1 cellular context compared by ENCODE assay signal in the genomic region with DNA sequence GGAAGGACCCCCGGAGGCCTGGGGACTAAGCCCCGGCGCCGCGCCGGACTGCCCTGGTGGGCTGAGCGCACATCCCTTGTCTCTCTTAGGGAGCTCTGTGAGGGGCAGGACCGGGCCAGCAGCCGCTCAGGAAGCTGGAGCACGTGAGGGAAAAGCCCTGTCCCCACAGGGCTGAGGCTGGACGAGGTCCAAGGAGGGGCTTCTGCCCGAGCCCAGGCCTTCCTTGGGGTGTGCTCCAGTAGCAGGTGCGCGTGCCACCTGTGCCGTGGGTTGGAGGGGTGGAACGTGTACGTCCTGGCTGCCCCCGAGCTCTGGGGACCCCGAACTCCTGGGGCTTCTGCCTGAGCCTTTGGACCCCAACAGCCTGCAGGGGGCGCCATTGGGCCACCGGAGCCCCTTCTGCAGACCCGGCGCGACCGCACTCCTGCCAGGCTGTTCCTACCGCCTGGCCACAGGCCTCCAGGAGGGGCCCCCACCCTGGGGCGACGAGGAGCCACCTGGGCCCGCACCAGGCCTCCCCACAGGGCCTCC.
TF ChIP-seq lines count a peak whose summit lies in the region.

No MANE protein-coding gene starts in this region.

TF ChIP-seq in HepG2, 621 proteins besides CTCF, POLR2A, EP300 and RAD21 (continued from another document and continues in another):
- TF ChIP-seq, protein P1, sequence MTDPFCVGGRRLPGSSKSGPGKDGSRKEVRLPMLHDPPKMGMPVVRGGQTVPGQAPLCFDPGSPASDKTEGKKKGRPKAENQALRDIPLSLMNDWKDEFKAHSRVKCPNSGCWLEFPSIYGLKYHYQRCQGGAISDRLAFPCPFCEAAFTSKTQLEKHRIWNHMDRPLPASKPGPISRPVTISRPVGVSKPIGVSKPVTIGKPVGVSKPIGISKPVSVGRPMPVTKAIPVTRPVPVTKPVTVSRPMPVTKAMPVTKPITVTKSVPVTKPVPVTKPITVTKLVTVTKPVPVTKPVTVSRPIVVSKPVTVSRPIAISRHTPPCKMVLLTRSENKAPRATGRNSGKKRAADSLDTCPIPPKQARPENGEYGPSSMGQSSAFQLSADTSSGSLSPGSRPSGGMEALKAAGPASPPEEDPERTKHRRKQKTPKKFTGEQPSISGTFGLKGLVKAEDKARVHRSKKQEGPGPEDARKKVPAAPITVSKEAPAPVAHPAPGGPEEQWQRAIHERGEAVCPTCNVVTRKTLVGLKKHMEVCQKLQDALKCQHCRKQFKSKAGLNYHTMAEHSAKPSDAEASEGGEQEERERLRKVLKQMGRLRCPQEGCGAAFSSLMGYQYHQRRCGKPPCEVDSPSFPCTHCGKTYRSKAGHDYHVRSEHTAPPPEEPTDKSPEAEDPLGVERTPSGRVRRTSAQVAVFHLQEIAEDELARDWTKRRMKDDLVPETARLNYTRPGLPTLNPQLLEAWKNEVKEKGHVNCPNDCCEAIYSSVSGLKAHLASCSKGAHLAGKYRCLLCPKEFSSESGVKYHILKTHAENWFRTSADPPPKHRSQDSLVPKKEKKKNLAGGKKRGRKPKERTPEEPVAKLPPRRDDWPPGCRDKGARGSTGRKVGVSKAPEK (CRISPR knock-in tag; IDR thresholded peaks at IDR 0.05; ENCODE audit: borderline replicate concordance) = no peak
- TF ChIP-seq, protein P2, sequence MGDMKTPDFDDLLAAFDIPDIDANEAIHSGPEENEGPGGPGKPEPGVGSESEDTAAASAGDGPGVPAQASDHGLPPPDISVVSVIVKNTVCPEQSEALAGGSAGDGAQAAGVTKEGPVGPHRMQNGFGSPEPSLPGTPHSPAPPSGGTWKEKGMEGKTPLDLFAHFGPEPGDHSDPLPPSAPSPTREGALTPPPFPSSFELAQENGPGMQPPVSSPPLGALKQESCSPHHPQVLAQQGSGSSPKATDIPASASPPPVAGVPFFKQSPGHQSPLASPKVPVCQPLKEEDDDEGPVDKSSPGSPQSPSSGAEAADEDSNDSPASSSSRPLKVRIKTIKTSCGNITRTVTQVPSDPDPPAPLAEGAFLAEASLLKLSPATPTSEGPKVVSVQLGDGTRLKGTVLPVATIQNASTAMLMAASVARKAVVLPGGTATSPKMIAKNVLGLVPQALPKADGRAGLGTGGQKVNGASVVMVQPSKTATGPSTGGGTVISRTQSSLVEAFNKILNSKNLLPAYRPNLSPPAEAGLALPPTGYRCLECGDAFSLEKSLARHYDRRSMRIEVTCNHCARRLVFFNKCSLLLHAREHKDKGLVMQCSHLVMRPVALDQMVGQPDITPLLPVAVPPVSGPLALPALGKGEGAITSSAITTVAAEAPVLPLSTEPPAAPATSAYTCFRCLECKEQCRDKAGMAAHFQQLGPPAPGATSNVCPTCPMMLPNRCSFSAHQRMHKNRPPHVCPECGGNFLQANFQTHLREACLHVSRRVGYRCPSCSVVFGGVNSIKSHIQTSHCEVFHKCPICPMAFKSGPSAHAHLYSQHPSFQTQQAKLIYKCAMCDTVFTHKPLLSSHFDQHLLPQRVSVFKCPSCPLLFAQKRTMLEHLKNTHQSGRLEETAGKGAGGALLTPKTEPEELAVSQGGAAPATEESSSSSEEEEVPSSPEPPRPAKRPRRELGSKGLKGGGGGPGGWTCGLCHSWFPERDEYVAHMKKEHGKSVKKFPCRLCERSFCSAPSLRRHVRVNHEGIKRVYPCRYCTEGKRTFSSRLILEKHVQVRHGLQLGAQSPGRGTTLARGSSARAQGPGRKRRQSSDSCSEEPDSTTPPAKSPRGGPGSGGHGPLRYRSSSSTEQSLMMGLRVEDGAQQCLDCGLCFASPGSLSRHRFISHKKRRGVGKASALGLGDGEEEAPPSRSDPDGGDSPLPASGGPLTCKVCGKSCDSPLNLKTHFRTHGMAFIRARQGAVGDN (CRISPR knock-in tag; IDR thresholded peaks at IDR 0.05) = peak; percentile 66
- TF ChIP-seq, protein P3, sequence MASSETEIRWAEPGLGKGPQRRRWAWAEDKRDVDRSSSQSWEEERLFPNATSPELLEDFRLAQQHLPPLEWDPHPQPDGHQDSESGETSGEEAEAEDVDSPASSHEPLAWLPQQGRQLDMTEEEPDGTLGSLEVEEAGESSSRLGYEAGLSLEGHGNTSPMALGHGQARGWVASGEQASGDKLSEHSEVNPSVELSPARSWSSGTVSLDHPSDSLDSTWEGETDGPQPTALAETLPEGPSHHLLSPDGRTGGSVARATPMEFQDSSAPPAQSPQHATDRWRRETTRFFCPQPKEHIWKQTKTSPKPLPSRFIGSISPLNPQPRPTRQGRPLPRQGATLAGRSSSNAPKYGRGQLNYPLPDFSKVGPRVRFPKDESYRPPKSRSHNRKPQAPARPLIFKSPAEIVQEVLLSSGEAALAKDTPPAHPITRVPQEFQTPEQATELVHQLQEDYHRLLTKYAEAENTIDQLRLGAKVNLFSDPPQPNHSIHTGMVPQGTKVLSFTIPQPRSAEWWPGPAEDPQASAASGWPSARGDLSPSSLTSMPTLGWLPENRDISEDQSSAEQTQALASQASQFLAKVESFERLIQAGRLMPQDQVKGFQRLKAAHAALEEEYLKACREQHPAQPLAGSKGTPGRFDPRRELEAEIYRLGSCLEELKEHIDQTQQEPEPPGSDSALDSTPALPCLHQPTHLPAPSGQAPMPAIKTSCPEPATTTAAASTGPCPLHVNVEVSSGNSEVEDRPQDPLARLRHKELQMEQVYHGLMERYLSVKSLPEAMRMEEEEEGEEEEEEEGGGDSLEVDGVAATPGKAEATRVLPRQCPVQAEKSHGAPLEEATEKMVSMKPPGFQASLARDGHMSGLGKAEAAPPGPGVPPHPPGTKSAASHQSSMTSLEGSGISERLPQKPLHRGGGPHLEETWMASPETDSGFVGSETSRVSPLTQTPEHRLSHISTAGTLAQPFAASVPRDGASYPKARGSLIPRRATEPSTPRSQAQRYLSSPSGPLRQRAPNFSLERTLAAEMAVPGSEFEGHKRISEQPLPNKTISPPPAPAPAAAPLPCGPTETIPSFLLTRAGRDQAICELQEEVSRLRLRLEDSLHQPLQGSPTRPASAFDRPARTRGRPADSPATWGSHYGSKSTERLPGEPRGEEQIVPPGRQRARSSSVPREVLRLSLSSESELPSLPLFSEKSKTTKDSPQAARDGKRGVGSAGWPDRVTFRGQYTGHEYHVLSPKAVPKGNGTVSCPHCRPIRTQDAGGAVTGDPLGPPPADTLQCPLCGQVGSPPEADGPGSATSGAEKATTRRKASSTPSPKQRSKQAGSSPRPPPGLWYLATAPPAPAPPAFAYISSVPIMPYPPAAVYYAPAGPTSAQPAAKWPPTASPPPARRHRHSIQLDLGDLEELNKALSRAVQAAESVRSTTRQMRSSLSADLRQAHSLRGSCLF (CRISPR knock-in tag; IDR thresholded peaks at IDR 0.05; ENCODE audit: borderline replicate concordance) = no peak
- TF ChIP-seq, protein P4, sequence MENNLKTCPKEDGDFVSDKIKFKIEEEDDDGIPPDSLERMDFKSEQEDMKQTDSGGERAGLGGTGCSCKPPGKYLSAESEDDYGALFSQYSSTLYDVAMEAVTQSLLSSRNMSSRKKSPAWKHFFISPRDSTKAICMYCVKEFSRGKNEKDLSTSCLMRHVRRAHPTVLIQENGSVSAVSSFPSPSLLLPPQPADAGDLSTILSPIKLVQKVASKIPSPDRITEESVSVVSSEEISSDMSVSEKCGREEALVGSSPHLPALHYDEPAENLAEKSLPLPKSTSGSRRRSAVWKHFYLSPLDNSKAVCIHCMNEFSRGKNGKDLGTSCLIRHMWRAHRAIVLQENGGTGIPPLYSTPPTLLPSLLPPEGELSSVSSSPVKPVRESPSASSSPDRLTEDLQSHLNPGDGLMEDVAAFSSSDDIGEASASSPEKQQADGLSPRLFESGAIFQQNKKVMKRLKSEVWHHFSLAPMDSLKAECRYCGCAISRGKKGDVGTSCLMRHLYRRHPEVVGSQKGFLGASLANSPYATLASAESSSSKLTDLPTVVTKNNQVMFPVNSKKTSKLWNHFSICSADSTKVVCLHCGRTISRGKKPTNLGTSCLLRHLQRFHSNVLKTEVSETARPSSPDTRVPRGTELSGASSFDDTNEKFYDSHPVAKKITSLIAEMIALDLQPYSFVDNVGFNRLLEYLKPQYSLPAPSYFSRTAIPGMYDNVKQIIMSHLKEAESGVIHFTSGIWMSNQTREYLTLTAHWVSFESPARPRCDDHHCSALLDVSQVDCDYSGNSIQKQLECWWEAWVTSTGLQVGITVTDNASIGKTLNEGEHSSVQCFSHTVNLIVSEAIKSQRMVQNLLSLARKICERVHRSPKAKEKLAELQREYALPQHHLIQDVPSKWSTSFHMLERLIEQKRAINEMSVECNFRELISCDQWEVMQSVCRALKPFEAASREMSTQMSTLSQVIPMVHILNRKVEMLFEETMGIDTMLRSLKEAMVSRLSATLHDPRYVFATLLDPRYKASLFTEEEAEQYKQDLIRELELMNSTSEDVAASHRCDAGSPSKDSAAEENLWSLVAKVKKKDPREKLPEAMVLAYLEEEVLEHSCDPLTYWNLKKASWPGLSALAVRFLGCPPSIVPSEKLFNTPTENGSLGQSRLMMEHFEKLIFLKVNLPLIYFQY (CRISPR knock-in tag; IDR thresholded peaks at IDR 0.05; ENCODE audit: borderline replicate concordance) = 0 out of 2 replicates have a peak, but pooled peaks have one; percentile 18
- TF ChIP-seq, protein P5, sequence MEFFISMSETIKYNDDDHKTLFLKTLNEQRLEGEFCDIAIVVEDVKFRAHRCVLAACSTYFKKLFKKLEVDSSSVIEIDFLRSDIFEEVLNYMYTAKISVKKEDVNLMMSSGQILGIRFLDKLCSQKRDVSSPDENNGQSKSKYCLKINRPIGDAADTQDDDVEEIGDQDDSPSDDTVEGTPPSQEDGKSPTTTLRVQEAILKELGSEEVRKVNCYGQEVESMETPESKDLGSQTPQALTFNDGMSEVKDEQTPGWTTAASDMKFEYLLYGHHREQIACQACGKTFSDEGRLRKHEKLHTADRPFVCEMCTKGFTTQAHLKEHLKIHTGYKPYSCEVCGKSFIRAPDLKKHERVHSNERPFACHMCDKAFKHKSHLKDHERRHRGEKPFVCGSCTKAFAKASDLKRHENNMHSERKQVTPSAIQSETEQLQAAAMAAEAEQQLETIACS (CRISPR knock-in tag; IDR thresholded peaks at IDR 0.05) = no peak
- peak; percentile 36 for TF ChIP-seq YY1 (IDR thresholded peaks at IDR 0.05; ENCODE audit: insufficient read depth, insufficient replicate concordance, low read depth, low read length)
- TF ChIP-seq ZNF12 (CRISPR knock-in tag; IDR thresholded peaks at IDR 0.05) = no peak
- TF ChIP-seq, protein P6, sequence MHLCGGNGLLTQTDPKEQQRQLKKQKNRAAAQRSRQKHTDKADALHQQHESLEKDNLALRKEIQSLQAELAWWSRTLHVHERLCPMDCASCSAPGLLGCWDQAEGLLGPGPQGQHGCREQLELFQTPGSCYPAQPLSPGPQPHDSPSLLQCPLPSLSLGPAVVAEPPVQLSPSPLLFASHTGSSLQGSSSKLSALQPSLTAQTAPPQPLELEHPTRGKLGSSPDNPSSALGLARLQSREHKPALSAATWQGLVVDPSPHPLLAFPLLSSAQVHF (CRISPR knock-in tag; IDR thresholded peaks at IDR 0.05) = no peak
- no peak for TF ChIP-seq SALL1 (CRISPR knock-in tag; IDR thresholded peaks at IDR 0.05)
- TF ChIP-seq MED8 (CRISPR knock-in tag; IDR thresholded peaks at IDR 0.05; ENCODE audit: insufficient replicate concordance) = no peak
- no peak for TF ChIP-seq KDM4B (CRISPR knock-in tag; IDR thresholded peaks at IDR 0.05)
- TF ChIP-seq, protein P7, sequence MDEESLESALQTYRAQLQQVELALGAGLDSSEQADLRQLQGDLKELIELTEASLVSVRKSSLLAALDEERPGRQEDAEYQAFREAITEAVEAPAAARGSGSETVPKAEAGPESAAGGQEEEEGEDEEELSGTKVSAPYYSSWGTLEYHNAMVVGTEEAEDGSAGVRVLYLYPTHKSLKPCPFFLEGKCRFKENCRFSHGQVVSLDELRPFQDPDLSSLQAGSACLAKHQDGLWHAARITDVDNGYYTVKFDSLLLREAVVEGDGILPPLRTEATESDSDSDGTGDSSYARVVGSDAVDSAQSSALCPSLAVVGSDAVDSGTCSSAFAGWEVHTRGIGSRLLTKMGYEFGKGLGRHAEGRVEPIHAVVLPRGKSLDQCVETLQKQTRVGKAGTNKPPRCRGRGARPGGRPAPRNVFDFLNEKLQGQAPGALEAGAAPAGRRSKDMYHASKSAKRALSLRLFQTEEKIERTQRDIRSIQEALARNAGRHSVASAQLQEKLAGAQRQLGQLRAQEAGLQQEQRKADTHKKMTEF (CRISPR knock-in tag; IDR thresholded peaks at IDR 0.05) = no peak; the same call in 1 of the 2 replicates
- no peak for TF ChIP-seq ZNF251 (CRISPR knock-in tag; IDR thresholded peaks at IDR 0.05)
- TF ChIP-seq, protein P8, sequence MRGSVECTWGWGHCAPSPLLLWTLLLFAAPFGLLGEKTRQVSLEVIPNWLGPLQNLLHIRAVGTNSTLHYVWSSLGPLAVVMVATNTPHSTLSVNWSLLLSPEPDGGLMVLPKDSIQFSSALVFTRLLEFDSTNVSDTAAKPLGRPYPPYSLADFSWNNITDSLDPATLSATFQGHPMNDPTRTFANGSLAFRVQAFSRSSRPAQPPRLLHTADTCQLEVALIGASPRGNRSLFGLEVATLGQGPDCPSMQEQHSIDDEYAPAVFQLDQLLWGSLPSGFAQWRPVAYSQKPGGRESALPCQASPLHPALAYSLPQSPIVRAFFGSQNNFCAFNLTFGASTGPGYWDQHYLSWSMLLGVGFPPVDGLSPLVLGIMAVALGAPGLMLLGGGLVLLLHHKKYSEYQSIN (CRISPR knock-in tag; IDR thresholded peaks at IDR 0.05; ENCODE audit: borderline replicate concordance) = no peak
- TF ChIP-seq CEBPB (IDR thresholded peaks at IDR 0.05; ENCODE audit: borderline replicate concordance, low read depth, low read length) = no peak
- TF ChIP-seq SCMH1 (CRISPR knock-in tag; IDR thresholded peaks at IDR 0.05; ENCODE audit: borderline replicate concordance) = no peak
- TF ChIP-seq, protein P9, sequence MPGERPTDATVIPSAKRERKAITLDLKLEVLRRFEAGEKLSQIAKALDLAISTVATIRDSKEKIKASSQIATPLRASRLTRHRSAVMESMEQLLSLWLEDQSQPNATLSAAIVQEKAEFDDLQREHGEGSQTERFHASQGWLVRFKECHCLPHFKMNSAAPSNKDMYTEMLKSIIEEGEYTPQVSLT (CRISPR knock-in tag; IDR thresholded peaks at IDR 0.05; ENCODE audit: borderline replicate concordance, low read depth) = no peak
- no peak for TF ChIP-seq RFX3 (CRISPR knock-in tag; IDR thresholded peaks at IDR 0.05)
- TF ChIP-seq RARA (CRISPR knock-in tag; IDR thresholded peaks at IDR 0.05) = no peak
- TF ChIP-seq TCF12 (IDR thresholded peaks at IDR 0.05) = no peak
- no peak for TF ChIP-seq TCF12 (CRISPR knock-in tag; IDR thresholded peaks at IDR 0.05)
- TF ChIP-seq, protein P10, sequence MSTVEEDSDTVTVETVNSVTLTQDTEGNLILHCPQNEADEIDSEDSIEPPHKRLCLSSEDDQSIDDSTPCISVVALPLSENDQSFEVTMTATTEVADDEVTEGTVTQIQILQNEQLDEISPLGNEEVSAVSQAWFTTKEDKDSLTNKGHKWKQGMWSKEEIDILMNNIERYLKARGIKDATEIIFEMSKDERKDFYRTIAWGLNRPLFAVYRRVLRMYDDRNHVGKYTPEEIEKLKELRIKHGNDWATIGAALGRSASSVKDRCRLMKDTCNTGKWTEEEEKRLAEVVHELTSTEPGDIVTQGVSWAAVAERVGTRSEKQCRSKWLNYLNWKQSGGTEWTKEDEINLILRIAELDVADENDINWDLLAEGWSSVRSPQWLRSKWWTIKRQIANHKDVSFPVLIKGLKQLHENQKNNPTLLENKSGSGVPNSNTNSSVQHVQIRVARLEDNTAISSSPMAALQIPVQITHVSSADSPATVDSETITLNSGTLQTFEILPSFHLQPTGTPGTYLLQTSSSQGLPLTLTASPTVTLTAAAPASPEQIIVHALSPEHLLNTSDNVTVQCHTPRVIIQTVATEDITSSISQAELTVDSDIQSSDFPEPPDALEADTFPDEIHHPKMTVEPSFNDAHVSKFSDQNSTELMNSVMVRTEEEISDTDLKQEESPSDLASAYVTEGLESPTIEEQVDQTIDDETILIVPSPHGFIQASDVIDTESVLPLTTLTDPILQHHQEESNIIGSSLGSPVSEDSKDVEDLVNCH (CRISPR knock-in tag; IDR thresholded peaks at IDR 0.05) = no peak
- no peak for TF ChIP-seq THYN1 (CRISPR knock-in tag; IDR thresholded peaks at IDR 0.05; ENCODE audit: borderline replicate concordance, low read depth)
